ENCODE assay signal across 14 cellular contexts in genomic region chr2:100247256-100248043, GRCh38.
DNase-seq lines count a peak whose midpoint lies in the region; ATAC-seq and TF ChIP-seq lines count a peak whose summit lies in the region.
"Had no signal": no experiment of that assay in that cellular context is flagged by ENCODE, and none has a peak within 500 bp of the region (broad histone marks: within the 10 kb centered on the region; RNA-seq: fewer than 3 reads in every experiment).

No MANE protein-coding gene starts in this region.

- peak in 2 of 3 donors; percentile 85 to 86 for DNase-seq in Peyer's patch
- DNase-seq in activated effector memory CD4-positive, alpha-beta T cell treated with Interleukin-2 at 50 U/mL for 16 hours = no peak
- no peak for DNase-seq in NCI-H1436 (lab: John Stamatoyannopoulos, UW)
- DNase-seq in stimulated activated CD8-positive, alpha-beta memory T cell treated with anti-CD3 and anti-CD28 coated beads, Interleukin-4, amount 100 ng/mL, for 48 hours = no peak
- no peak for DNase-seq in MCF 10A (ENCODE audit: unreplicated experiment)
- DNase-seq: activated naive CD4-positive, alpha-beta T cell treated with Interleukin-2 at 50 U/mL for 16 hours; NCI-H226; T-helper 9 cell had no signal

- H3K27ac Mint-ChIP-seq in MCF 10A (ENCODE audit: low read depth, unreplicated experiment) = no peak overlapping the region

- no peak for TF ChIP-seq POLR2A in Peyer's patch (IDR thresholded peaks at IDR 0.05)

- no peaks in the 10 kb centered on the region for H3K4me1 Mint-ChIP-seq in MCF 10A (ENCODE audit: insufficient read depth, unreplicated experiment)

- no peaks in the 10 kb centered on the region for H3K9me3 Mint-ChIP-seq in MCF 10A (ENCODE audit: unreplicated experiment)

- no peaks in the 10 kb centered on the region for H3K9me3 ChIP-seq in Peyer's patch
- H3K9me3 ChIP-seq: suprapubic skin had no signal

- H3K4me3 Mint-ChIP-seq in MCF 10A (ENCODE audit: unreplicated experiment) = no peak overlapping the region

- no peaks in the 10 kb centered on the region for H3K36me3 ChIP-seq in Peyer's patch
- H3K36me3 ChIP-seq: suprapubic skin had no signal

- intact Hi-C loops in MCF 10A (cut with micrococcal nuclease) = no loop called here

- ATAC-seq in GM18498 (IDR thresholded peaks at IDR 0.05; ENCODE audit: unreplicated experiment) = peak; percentile 82
- ATAC-seq in GM19468 (IDR thresholded peaks at IDR 0.05; ENCODE audit: extremely low read depth, unreplicated experiment) = peak; percentile 53
- ATAC-seq in HG03064 (IDR thresholded peaks at IDR 0.05; ENCODE audit: low read depth, unreplicated experiment) = peak; percentile 73
- ATAC-seq: left colon had no signal

- POLR2A ChIA-PET in MCF 10A (lab: Yijun Ruan, JAX) = no interaction called here

- H3K27ac ChIP-seq in Peyer's patch = peak overlapping the region in 1 of 4 donors; percentile 55
- H3K27ac ChIP-seq: suprapubic skin had no signal

- H3K27me3 Mint-ChIP-seq in MCF 10A (ENCODE audit: insufficient read depth, unreplicated experiment) = peaks cover 10% of the 10 kb centered on the region

- no TSS peak for BruUV-seq in MCF 10A (replicated peaks; lab: Mats Ljungman, UMichigan)

- H3K4me1 ChIP-seq in Peyer's patch = peaks cover 0 to 9% (median 4%) of the 10 kb centered on the region in 4 donors

- no peak for TF ChIP-seq CTCF in Peyer's patch (IDR thresholded peaks at IDR 0.05)
- TF ChIP-seq CTCF in MCF 10A (IDR thresholded peaks at IDR 0.05; ENCODE audit: unreplicated experiment) = no peak

- CTCF ChIA-PET in MCF 10A (lab: Yijun Ruan, JAX) = interaction anchor here (1.3 to 4.4 kb wide), 4 partner anchors 15 to 687 kb away, joined by 3 to 24 read pairs (median 5); no protein-coding TSS in a partner anchor

- H3K4me3 ChIP-seq in Peyer's patch = no peak overlapping the region
- H3K4me3 ChIP-seq: smooth muscle cell, suprapubic skin had no signal

- H3K36me3 Mint-ChIP-seq in MCF 10A (ENCODE audit: insufficient read depth, unreplicated experiment) = no peaks in the 10 kb centered on the region

- no peaks in the 10 kb centered on the region for H3K27me3 ChIP-seq in Peyer's patch
- H3K27me3 ChIP-seq: suprapubic skin had no signal

Comparison
In these comparisons a context has a peak if more than half of its experiments do, and no peak if none do; other contexts are left out.
1. DNase-seq: peak in Peyer's patch (2 of 3); none in activated effector memory CD4-positive, alpha-beta T cell treated with Interleukin-2 at 50 U/mL for 16 hours (single experiment), NCI-H1436 (single experiment), stimulated activated CD8-positive, alpha-beta memory T cell treated with anti-CD3 and anti-CD28 coated beads, Interleukin-4, amount 100 ng/mL, for 48 hours (single experiment) and MCF 10A (single experiment).
2. Peak in every context shown above with its lines, with median percentiles within 50 percentile points of each other: ATAC-seq.